In genomic region chrX:39063037-39063436, GRCh38 we compare ENCODE assay signal across 19 cellular contexts.
A peak's percentile ranks its signal among the peaks of the same experiment; 100 is the strongest.
DNase-seq lines count a peak whose midpoint lies in the region; ATAC-seq and TF ChIP-seq lines count a peak whose summit lies in the region.
"Had no signal": no experiment of that assay in that cellular context is flagged by ENCODE, and none has a peak within 500 bp of the region (broad histone marks: within the 10 kb centered on the region; RNA-seq: fewer than 3 reads in every experiment).

No MANE protein-coding gene starts in this region.

- DNase-seq in DMS153 treated with DMSO at 0.1 percent for 48 hours (lab: John Stamatoyannopoulos, UW; ENCODE audit: unreplicated experiment) (peak; percentile 54), NCI-H1092 treated with DMSO at 0.1 percent for 48 hours (lab: John Stamatoyannopoulos, UW) (peak; percentile 88), WTC11 (ENCODE audit: low spot score) (no peak), mucosa of descending colon (peak in 2 of 3 donors; percentile 32 to 60), GM13976 (ENCODE audit: low spot score) (no peak), medulla oblongata (ENCODE audit: extremely low spot score) (no peak)
- DNase-seq: activated CD4-positive, alpha-beta T cell treated with anti-CD3 and anti-CD28 coated beads, Interleukin-2, amount 10 ng/mL, durations not matched to agents 7 days and 5 days; activated naive CD8-positive, alpha-beta T cell treated with anti-CD3 and anti-CD28 coated beads, Interleukin-2, amount 50 U/mL, for 24 hours; activated T-cell treated with anti-CD3 and anti-CD28 coated beads, Interleukin-2, amount 50 U/mL, for 4 hours; cerebellar nuclear complex; heart right ventricle; naive thymus-derived CD8-positive, alpha-beta T cell; NCI-H226; stimulated activated CD4-positive, alpha-beta T cell treated with anti-CD3 and anti-CD28 coated beads, Interleukin-1b, Interleukin-23, amount 100 ng/mL, for 48 hours; T-helper 9 cell; testis had no signal

- H3K4me3 ChIP-seq in mucosa of descending colon: no peak overlapping the region
- H3K4me3 ChIP-seq: BLaER1, heart right ventricle, testis had no signal

- in situ Hi-C loops in GM13976 (cut with MboI; ENCODE audit: low sequenced_read_pairs, unreplicated experiment): no loop called here

- POLR2A ChIA-PET in WTC11 (lab: Charles Lee): no interaction called here

- ATAC-seq in WTC11: no peak
- ATAC-seq in mucosa of descending colon: peak; percentile 91
- no peak for ATAC-seq in GM18861 (IDR thresholded peaks at IDR 0.05; ENCODE audit: unreplicated experiment)
- ATAC-seq in GM18519 (IDR thresholded peaks at IDR 0.05; ENCODE audit: low FRiP score, unreplicated experiment): no peak
- ATAC-seq: activated naive CD8-positive, alpha-beta T cell treated with anti-CD3 and anti-CD28 coated beads, Interleukin-2, amount 50 U/mL, for 24 hours; activated T-cell treated with anti-CD3 and anti-CD28 coated beads, Interleukin-2, amount 50 U/mL, for 4 hours; naive thymus-derived CD8-positive, alpha-beta T cell had no signal

- H3K27ac Mint-ChIP-seq in WTC11: no peak overlapping the region
- H3K27ac Mint-ChIP-seq: activated CD4-positive, alpha-beta T cell treated with anti-CD3 and anti-CD28 coated beads, Interleukin-2, amount 10 ng/mL, durations not matched to agents 7 days and 5 days; activated naive CD8-positive, alpha-beta T cell treated with anti-CD3 and anti-CD28 coated beads, Interleukin-2, amount 50 U/mL, for 24 hours; naive thymus-derived CD8-positive, alpha-beta T cell had no signal

- H3K4me1 ChIP-seq in mucosa of descending colon (ENCODE audit: low read depth): no peaks in the 10 kb centered on the region
- H3K4me1 ChIP-seq: heart right ventricle, testis had no signal

- peaks cover 19% of the 10 kb centered on the region for H3K36me3 Mint-ChIP-seq in WTC11

- CTCF ChIA-PET in WTC11 (lab: Charles Lee): no interaction called here

- intact Hi-C loops in mucosa of descending colon (cut with DNase I, micrococcal nuclease): loop anchor here in 1 of 2 donors (10.0 kb wide), 1 partner anchor 58 kb away; no protein-coding TSS in a partner anchor

- H3K36me3 ChIP-seq in mucosa of descending colon (ENCODE audit: low read depth): no peaks in the 10 kb centered on the region
- H3K36me3 ChIP-seq: BLaER1, heart right ventricle had no signal

- TF ChIP-seq CTCF in WTC11 (IDR thresholded peaks at IDR 0.05): no peak
- no peak for TF ChIP-seq CTCF in mucosa of descending colon (IDR thresholded peaks at IDR 0.05)
- no peak for TF ChIP-seq CTCF in GM13976 (IDR thresholded peaks at IDR 0.05; ENCODE audit: borderline replicate concordance, control extremely low read depth, extremely low read depth, insufficient read depth, missing control alignments)

- H3K9me3 Mint-ChIP-seq in WTC11: peaks cover 15% of the 10 kb centered on the region
- H3K9me3 Mint-ChIP-seq: activated naive CD8-positive, alpha-beta T cell treated with anti-CD3 and anti-CD28 coated beads, Interleukin-2, amount 50 U/mL, for 24 hours; activated T-cell treated with anti-CD3 and anti-CD28 coated beads, Interleukin-2, amount 50 U/mL, for 4 hours had no signal

- no peaks in the 10 kb centered on the region for H3K9me3 ChIP-seq in mucosa of descending colon
- H3K9me3 ChIP-seq: testis had no signal

- peaks cover 33% of the 10 kb centered on the region for H3K4me1 Mint-ChIP-seq in WTC11
- H3K4me1 Mint-ChIP-seq: activated CD4-positive, alpha-beta T cell treated with anti-CD3 and anti-CD28 coated beads, Interleukin-2, amount 10 ng/mL, durations not matched to agents 7 days and 5 days; activated naive CD8-positive, alpha-beta T cell treated with anti-CD3 and anti-CD28 coated beads, Interleukin-2, amount 50 U/mL, for 24 hours; naive thymus-derived CD8-positive, alpha-beta T cell had no signal

- peaks cover 4% of the 10 kb centered on the region; the same call in 1 of the 2 replicates for H3K27me3 Mint-ChIP-seq in WTC11 (ENCODE audit: low read depth)
- H3K27me3 Mint-ChIP-seq: activated CD4-positive, alpha-beta T cell treated with anti-CD3 and anti-CD28 coated beads, Interleukin-2, amount 10 ng/mL, durations not matched to agents 7 days and 5 days; activated naive CD8-positive, alpha-beta T cell treated with anti-CD3 and anti-CD28 coated beads, Interleukin-2, amount 50 U/mL, for 24 hours had no signal

- H3K4me3 Mint-ChIP-seq in WTC11: no peak overlapping the region
- H3K4me3 Mint-ChIP-seq: activated CD4-positive, alpha-beta T cell treated with anti-CD3 and anti-CD28 coated beads, Interleukin-2, amount 10 ng/mL, durations not matched to agents 7 days and 5 days; activated naive CD8-positive, alpha-beta T cell treated with anti-CD3 and anti-CD28 coated beads, Interleukin-2, amount 50 U/mL, for 24 hours; activated T-cell treated with anti-CD3 and anti-CD28 coated beads, Interleukin-2, amount 50 U/mL, for 4 hours; naive thymus-derived CD8-positive, alpha-beta T cell had no signal

TF ChIP-seq in WTC11, 78 proteins besides CTCF, POLR2A, EP300 and RAD21:
- peak; percentile 38; the same call in 1 of the 2 replicates for TF ChIP-seq GABPB1 (CRISPR knock-in tag; IDR thresholded peaks at IDR 0.05)
- no peak for TF ChIP-seq USF2 (CRISPR knock-in tag; IDR thresholded peaks at IDR 0.05)

Comparison
In these comparisons a context has a peak if more than half of its experiments do, and no peak if none do; other contexts are left out.
1. DNase-seq: peak in DMS153 treated with DMSO at 0.1 percent for 48 hours (single experiment), NCI-H1092 treated with DMSO at 0.1 percent for 48 hours (single experiment) and mucosa of descending colon (2 of 3); none in WTC11 (single experiment), GM13976 (single experiment) and medulla oblongata (single experiment).